Comparison of ENCODE assay signal across 3 cellular contexts in genomic region chr1:10426535-10426848, GRCh38. TPM values are rescaled to one million over a fixed set of nuclear protein-coding genes. Genes with fewer than 3 reads are reported as not detected.
"Had no signal": no experiment of that assay in that cellular context is flagged by ENCODE, and none has a peak within 500 bp of the region (broad histone marks: within the 10 kb centered on the region; RNA-seq: fewer than 3 reads in every experiment).

No MANE protein-coding gene starts in this region.

RNA-seq across cellular contexts. Expression of gene CORT, which starts 23.3 kb away (rescaled TPM):
- total RNA-seq: LHCN-M2, M059J, MCF 10A had no signal
